Comparison of ENCODE assay signal across 1 cellular context in the genomic region with DNA sequence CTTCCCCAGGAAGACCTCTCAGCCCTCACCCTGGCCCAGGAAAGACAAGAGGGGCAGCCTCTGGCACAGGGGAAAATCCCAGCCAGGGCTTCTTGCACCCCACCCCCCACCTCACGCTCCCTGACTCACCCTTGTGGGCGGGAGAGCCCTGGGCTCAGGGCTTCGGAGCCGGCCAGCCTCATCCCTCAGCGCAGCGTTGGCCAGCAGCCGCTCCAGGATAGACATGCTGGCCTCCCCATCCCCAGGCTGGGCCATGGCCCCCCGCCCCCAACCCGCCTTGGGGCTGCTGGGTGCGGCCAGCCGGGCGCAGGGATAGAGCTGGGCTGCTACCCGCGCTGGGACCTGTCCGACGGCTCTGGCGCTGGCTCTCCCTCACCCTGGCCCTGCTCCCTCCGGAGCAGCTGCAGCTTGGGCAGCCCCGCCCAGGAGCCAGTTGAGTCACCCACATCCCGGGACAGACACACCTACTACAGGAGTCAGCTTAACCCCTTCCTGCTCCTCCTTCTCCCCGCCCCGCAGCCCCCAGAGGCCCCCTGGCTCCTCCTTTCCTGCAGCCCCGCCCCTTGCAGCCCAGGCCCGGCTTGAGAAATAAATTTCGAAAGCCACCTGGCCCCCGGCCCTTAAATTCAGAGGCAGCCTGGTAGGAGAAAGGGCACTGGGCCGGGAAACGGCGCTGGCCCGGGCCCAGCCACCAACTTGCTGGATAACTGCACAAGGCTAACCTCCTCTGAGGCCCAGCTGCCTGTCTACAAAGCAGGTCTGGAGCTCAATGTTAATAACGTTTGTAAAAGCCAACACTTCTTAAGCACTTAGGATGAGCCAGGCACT.
A peak's percentile ranks its signal among the peaks of the same experiment; 100 is the strongest.
TF ChIP-seq lines count a peak whose summit lies in the region.

No MANE protein-coding gene starts in this region.

TF ChIP-seq in HepG2, 621 proteins besides CTCF, POLR2A, EP300 and RAD21 (continued from another document and continues in another):
- TF ChIP-seq, protein P1, sequence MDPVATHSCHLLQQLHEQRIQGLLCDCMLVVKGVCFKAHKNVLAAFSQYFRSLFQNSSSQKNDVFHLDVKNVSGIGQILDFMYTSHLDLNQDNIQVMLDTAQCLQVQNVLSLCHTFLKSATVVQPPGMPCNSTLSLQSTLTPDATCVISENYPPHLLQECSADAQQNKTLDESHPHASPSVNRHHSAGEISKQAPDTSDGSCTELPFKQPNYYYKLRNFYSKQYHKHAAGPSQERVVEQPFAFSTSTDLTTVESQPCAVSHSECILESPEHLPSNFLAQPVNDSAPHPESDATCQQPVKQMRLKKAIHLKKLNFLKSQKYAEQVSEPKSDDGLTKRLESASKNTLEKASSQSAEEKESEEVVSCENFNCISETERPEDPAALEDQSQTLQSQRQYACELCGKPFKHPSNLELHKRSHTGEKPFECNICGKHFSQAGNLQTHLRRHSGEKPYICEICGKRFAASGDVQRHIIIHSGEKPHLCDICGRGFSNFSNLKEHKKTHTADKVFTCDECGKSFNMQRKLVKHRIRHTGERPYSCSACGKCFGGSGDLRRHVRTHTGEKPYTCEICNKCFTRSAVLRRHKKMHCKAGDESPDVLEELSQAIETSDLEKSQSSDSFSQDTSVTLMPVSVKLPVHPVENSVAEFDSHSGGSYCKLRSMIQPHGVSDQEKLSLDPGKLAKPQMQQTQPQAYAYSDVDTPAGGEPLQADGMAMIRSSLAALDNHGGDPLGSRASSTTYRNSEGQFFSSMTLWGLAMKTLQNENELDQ (CRISPR knock-in tag; IDR thresholded peaks at IDR 0.05; ENCODE audit: borderline replicate concordance), result no peak
- TF ChIP-seq ZNF317 (CRISPR knock-in tag; IDR thresholded peaks at IDR 0.05) (no peak), NR2C2 (CRISPR knock-in tag; IDR thresholded peaks at IDR 0.05; ENCODE audit: borderline replicate concordance) (no peak; the same call in 1 of the 2 replicates), MED8 (CRISPR knock-in tag; IDR thresholded peaks at IDR 0.05; ENCODE audit: insufficient replicate concordance) (no peak), SIX1 (CRISPR knock-in tag; IDR thresholded peaks at IDR 0.05; ENCODE audit: borderline replicate concordance) (no peak), IKZF1 (IDR thresholded peaks at IDR 0.05) (no peak), ZNF333 (CRISPR knock-in tag; IDR thresholded peaks at IDR 0.05; ENCODE audit: borderline replicate concordance) (no peak), MTF2 (CRISPR knock-in tag; IDR thresholded peaks at IDR 0.05; ENCODE audit: borderline replicate concordance) (no peak), SAFB2 (CRISPR knock-in tag; IDR thresholded peaks at IDR 0.05; ENCODE audit: borderline replicate concordance, low read depth) (0 out of 2 replicates have a peak, but pooled peaks have one; percentile 34), JARID2 (CRISPR knock-in tag; IDR thresholded peaks at IDR 0.05; ENCODE audit: insufficient replicate concordance) (no peak), ZNF589 (CRISPR knock-in tag; conservative IDR thresholded peaks at IDR 0.05) (no peak), ZNF350 (CRISPR knock-in tag; IDR thresholded peaks at IDR 0.05; ENCODE audit: borderline replicate concordance, low read depth) (no peak), TBX2 (CRISPR knock-in tag; IDR thresholded peaks at IDR 0.05; ENCODE audit: borderline replicate concordance) (0 out of 2 replicates have a peak, but pooled peaks have one; percentile 40), ZNF274 (CRISPR knock-in tag; IDR thresholded peaks at IDR 0.05) (0 out of 2 replicates have a peak, but pooled peaks have one; percentile 46), ZSCAN25 (CRISPR knock-in tag; IDR thresholded peaks at IDR 0.05) (no peak), RELA (CRISPR knock-in tag; IDR thresholded peaks at IDR 0.05) (0 out of 2 replicates have a peak, but pooled peaks have one; percentile 35), BCL6 (CRISPR knock-in tag; IDR thresholded peaks at IDR 0.05) (no peak), BCLAF1 (IDR thresholded peaks at IDR 0.05) (no peak), HNRNPLL (IDR thresholded peaks at IDR 0.05; ENCODE audit: low read depth, low read length, poor library complexity, severe bottlenecking) (peak; percentile 34), TGIF2 (CRISPR knock-in tag; IDR thresholded peaks at IDR 0.05) (no peak), ZNF318 (CRISPR knock-in tag; IDR thresholded peaks at IDR 0.05) (no peak), NFE2L1 (CRISPR knock-in tag; IDR thresholded peaks at IDR 0.05; ENCODE audit: borderline replicate concordance) (no peak), ZBTB20 (CRISPR knock-in tag; IDR thresholded peaks at IDR 0.05; ENCODE audit: borderline replicate concordance, low read depth) (no peak), CREM (IDR thresholded peaks at IDR 0.05) (no peak), CREM (CRISPR knock-in tag; IDR thresholded peaks at IDR 0.05) (no peak), CHD4 (IDR thresholded peaks at IDR 0.05; ENCODE audit: borderline replicate concordance, low read length) (0 out of 2 replicates have a peak, but pooled peaks have one; percentile 33), NFYB (CRISPR knock-in tag; IDR thresholded peaks at IDR 0.05) (no peak; the same call in 1 of the 2 replicates), PHF21A (CRISPR knock-in tag; IDR thresholded peaks at IDR 0.05) (no peak), HOMEZ (CRISPR knock-in tag; IDR thresholded peaks at IDR 0.05; ENCODE audit: low read depth) (no peak)
- TF ChIP-seq, protein P2, sequence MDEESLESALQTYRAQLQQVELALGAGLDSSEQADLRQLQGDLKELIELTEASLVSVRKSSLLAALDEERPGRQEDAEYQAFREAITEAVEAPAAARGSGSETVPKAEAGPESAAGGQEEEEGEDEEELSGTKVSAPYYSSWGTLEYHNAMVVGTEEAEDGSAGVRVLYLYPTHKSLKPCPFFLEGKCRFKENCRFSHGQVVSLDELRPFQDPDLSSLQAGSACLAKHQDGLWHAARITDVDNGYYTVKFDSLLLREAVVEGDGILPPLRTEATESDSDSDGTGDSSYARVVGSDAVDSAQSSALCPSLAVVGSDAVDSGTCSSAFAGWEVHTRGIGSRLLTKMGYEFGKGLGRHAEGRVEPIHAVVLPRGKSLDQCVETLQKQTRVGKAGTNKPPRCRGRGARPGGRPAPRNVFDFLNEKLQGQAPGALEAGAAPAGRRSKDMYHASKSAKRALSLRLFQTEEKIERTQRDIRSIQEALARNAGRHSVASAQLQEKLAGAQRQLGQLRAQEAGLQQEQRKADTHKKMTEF (CRISPR knock-in tag; IDR thresholded peaks at IDR 0.05), result peak; percentile 59; the same call in 1 of the 2 replicates
- TF ChIP-seq, protein P3, sequence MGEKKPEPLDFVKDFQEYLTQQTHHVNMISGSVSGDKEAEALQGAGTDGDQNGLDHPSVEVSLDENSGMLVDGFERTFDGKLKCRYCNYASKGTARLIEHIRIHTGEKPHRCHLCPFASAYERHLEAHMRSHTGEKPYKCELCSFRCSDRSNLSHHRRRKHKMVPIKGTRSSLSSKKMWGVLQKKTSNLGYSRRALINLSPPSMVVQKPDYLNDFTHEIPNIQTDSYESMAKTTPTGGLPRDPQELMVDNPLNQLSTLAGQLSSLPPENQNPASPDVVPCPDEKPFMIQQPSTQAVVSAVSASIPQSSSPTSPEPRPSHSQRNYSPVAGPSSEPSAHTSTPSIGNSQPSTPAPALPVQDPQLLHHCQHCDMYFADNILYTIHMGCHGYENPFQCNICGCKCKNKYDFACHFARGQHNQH (CRISPR knock-in tag; IDR thresholded peaks at IDR 0.05), result no peak
- TF ChIP-seq, protein P4, sequence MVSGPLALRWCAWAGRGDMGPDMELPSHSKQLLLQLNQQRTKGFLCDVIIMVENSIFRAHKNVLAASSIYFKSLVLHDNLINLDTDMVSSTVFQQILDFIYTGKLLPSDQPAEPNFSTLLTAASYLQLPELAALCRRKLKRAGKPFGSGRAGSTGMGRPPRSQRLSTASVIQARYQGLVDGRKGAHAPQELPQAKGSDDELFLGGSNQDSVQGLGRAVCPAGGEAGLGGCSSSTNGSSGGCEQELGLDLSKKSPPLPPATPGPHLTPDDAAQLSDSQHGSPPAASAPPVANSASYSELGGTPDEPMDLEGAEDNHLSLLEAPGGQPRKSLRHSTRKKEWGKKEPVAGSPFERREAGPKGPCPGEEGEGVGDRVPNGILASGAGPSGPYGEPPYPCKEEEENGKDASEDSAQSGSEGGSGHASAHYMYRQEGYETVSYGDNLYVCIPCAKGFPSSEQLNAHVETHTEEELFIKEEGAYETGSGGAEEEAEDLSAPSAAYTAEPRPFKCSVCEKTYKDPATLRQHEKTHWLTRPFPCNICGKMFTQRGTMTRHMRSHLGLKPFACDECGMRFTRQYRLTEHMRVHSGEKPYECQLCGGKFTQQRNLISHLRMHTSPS (CRISPR knock-in tag; IDR thresholded peaks at IDR 0.05; ENCODE audit: low read depth), result no peak
- TF ChIP-seq, protein P5, sequence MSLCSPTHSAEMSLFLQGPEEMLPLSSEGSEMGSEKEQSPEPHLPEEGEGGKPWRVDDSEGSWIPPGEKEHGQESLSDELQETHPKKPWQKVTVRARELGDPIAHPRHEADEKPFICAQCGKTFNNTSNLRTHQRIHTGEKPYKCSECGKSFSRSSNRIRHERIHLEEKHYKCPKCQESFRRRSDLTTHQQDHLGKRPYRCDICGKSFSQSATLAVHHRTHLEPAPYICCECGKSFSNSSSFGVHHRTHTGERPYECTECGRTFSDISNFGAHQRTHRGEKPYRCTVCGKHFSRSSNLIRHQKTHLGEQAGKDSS (CRISPR knock-in tag; IDR thresholded peaks at IDR 0.05; ENCODE audit: borderline replicate concordance, low read depth), result no peak
